ENCODE assay signal across 1 cellular context in the genomic region with DNA sequence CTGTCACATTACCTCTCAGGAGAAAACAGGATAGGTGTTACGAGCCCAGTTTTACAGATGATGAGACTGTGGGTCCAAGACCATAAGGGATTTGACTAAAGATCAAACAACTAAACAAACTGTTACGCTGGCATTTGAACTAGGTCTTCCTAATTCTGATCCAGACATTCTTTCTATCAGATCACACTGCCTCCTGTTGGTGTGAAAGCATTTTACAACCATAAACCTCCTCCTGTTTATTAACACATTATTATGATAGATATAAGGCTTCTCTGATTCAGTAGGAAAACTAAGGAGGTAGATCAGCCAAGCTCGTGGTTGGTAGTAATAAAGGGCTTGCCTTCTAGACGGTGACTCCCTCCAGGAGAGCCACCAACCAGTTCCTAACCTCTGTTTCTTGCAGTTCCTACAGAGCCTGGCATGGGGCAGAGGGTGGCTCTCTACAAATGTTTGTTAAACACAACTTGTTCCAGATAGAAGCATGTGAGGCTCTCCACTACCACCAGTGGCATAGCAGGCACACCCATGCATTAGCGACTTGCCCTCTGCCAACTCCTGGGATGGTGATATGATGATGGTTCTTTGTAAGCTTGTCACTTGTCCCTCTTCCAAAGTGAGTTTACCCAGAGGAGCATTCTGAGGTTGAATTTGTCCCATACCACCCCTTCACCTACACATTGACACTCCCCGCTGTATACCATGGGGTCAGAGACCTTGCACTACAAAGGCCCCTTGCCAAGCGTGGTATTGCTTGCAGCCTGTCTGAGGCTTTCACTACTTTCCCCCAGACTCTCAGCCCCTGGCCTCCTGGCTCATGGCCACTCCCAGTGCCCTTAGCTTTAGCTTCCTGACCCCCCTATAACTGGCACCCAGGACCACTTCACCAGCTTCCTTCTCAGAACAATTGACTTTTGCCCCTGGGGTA.
TF ChIP-seq lines count a peak whose summit lies in the region.

No MANE protein-coding gene starts in this region.

TF ChIP-seq in HCT116, 20 proteins besides CTCF, POLR2A, EP300 and RAD21 (continued from another document):
- TF ChIP-seq, protein P1, sequence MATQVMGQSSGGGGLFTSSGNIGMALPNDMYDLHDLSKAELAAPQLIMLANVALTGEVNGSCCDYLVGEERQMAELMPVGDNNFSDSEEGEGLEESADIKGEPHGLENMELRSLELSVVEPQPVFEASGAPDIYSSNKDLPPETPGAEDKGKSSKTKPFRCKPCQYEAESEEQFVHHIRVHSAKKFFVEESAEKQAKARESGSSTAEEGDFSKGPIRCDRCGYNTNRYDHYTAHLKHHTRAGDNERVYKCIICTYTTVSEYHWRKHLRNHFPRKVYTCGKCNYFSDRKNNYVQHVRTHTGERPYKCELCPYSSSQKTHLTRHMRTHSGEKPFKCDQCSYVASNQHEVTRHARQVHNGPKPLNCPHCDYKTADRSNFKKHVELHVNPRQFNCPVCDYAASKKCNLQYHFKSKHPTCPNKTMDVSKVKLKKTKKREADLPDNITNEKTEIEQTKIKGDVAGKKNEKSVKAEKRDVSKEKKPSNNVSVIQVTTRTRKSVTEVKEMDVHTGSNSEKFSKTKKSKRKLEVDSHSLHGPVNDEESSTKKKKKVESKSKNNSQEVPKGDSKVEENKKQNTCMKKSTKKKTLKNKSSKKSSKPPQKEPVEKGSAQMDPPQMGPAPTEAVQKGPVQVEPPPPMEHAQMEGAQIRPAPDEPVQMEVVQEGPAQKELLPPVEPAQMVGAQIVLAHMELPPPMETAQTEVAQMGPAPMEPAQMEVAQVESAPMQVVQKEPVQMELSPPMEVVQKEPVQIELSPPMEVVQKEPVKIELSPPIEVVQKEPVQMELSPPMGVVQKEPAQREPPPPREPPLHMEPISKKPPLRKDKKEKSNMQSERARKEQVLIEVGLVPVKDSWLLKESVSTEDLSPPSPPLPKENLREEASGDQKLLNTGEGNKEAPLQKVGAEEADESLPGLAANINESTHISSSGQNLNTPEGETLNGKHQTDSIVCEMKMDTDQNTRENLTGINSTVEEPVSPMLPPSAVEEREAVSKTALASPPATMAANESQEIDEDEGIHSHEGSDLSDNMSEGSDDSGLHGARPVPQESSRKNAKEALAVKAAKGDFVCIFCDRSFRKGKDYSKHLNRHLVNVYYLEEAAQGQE (IDR thresholded peaks at IDR 0.05; ENCODE audit: low read depth): no peak
- TF ChIP-seq SIN3A (IDR thresholded peaks at IDR 0.05; ENCODE audit: low read depth): no peak
